Comparison of ENCODE assay signal across 8 cellular contexts in the genomic region with DNA sequence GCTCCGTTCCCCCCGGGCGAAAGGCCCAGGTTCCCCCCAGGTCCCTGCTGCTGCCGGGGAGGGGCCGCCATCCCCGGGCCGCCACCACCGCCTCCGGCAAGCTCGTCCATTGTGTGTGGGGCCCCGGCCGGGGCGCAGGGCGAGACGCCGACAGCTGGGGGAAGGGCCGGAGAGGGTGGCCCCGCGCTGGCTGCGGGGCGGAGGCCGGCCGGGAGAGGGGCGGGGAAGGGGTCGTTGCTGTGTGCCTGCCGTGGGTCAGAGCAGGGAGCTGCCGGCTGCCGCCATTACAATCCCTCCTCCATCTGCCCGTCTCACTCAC. TPM values are rescaled to one million over a fixed set of nuclear protein-coding genes. Genes with fewer than 3 reads are reported as not detected.
DNase-seq lines count a peak whose midpoint lies in the region; ATAC-seq, FAIRE-seq and TF ChIP-seq lines count a peak whose summit lies in the region.

A gene with protein sequence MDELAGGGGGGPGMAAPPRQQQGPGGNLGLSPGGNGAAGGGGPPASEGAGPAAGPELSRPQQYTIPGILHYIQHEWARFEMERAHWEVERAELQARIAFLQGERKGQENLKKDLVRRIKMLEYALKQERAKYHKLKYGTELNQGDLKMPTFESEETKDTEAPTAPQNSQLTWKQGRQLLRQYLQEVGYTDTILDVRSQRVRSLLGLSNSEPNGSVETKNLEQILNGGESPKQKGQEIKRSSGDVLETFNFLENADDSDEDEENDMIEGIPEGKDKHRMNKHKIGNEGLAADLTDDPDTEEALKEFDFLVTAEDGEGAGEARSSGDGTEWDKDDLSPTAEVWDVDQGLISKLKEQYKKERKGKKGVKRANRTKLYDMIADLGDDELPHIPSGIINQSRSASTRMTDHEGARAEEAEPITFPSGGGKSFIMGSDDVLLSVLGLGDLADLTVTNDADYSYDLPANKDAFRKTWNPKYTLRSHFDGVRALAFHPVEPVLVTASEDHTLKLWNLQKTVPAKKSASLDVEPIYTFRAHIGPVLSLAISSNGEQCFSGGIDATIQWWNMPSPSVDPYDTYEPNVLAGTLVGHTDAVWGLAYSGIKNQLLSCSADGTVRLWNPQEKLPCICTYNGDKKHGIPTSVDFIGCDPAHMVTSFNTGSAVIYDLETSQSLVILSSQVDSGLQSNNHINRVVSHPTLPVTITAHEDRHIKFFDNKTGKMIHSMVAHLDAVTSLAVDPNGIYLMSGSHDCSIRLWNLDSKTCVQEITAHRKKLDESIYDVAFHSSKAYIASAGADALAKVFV (minus strand): TSS at position 304 of the 319 bp plus-strand sequence. CDS start 194 bp downstream, at position 110.

- H3K4me1 ChIP-seq in astrocyte (ENCODE audit: insufficient read depth, low read length), result peaks cover 10% of the 10 kb centered on the region
- peaks cover under 1% of the 10 kb centered on the region for H3K4me1 ChIP-seq in keratinocyte (ENCODE audit: control insufficient read depth, extremely low read depth, insufficient read depth, low read length)

- H2AFZ ChIP-seq in astrocyte (ENCODE audit: low read depth, low read length) (peak within 1 kb of the TSS; percentile 90), keratinocyte (ENCODE audit: control insufficient read depth, low read length) (peak within 1 kb of the TSS; percentile 76)

- H3K27ac Mint-ChIP-seq in activated naive CD4-positive, alpha-beta T cell treated with anti-CD3 and anti-CD28 coated beads, Interleukin-2, amount 50 U/mL, for 24 hours, result peak within 1 kb of the TSS; percentile 99
- H3K27ac Mint-ChIP-seq in astrocyte (ENCODE audit: unreplicated experiment), result peak within 1 kb of the TSS; percentile 95
- H3K27ac Mint-ChIP-seq in stimulated activated naive CD8-positive, alpha-beta T cell treated with anti-CD3 and anti-CD28 coated beads, Interleukin-15, amount 100 ng/mL, for 72 hours, result peak within 1 kb of the TSS; percentile 96 to 99

- no peaks in the 10 kb centered on the region for H3K27me3 Mint-ChIP-seq in activated naive CD4-positive, alpha-beta T cell treated with anti-CD3 and anti-CD28 coated beads, Interleukin-2, amount 50 U/mL, for 24 hours
- H3K27me3 Mint-ChIP-seq in astrocyte (ENCODE audit: low read depth, unreplicated experiment), result no peaks in the 10 kb centered on the region
- no peaks in the 10 kb centered on the region for H3K27me3 Mint-ChIP-seq in stimulated activated naive CD8-positive, alpha-beta T cell treated with anti-CD3 and anti-CD28 coated beads, Interleukin-15, amount 100 ng/mL, for 72 hours

- peaks cover 11% of the 10 kb centered on the region for H3K36me3 ChIP-seq in astrocyte (ENCODE audit: insufficient read depth, low read length)
- peaks cover under 1 to 8% of the 10 kb centered on the region in 2 experiments for H3K36me3 ChIP-seq in keratinocyte (ENCODE audit: control insufficient read depth in 2 of 2, extremely low read depth in 1 of 2, insufficient read depth in 2 of 2, low read length in 2 of 2)

- H3K9ac ChIP-seq in astrocyte (ENCODE audit: low read length), result peak within 1 kb of the TSS; percentile 92
- peak within 1 kb of the TSS; percentile 87 for H3K9ac ChIP-seq in keratinocyte (ENCODE audit: control insufficient read depth, extremely low read depth, insufficient read depth, low read length)

- H3K79me2 ChIP-seq in astrocyte (ENCODE audit: insufficient read depth, low read length) (peaks cover 54% of the 10 kb centered on the region), keratinocyte (ENCODE audit: control insufficient read depth, insufficient read depth, low read length) (peaks cover 54% of the 10 kb centered on the region)

- H3K27me3 ChIP-seq in astrocyte (ENCODE audit: insufficient read depth, low read length) (no peaks in the 10 kb centered on the region), keratinocyte (ENCODE audit: control insufficient read depth, extremely low read depth, insufficient read depth, low read length) (no peaks in the 10 kb centered on the region)

- no peaks in the 10 kb centered on the region for H3K9me1 ChIP-seq in keratinocyte (ENCODE audit: control insufficient read depth, extremely low read depth, insufficient read depth, low read length)

- no peaks in the 10 kb centered on the region for H3K9me3 ChIP-seq in astrocyte (ENCODE audit: insufficient read depth, low read depth, low read length)
- H3K9me3 ChIP-seq in keratinocyte (ENCODE audit: control insufficient read depth, low read depth, low read length), result no peaks in the 10 kb centered on the region

- peak within 1 kb of the TSS; percentile 96 for H3K4me3 ChIP-seq in astrocyte (ENCODE audit: insufficient read depth, low read depth, low read length)
- peak within 1 kb of the TSS; percentile 91 to 96 (median 91) for H3K4me3 ChIP-seq in keratinocyte (ENCODE audit: control insufficient read depth in 2 of 3, extremely low read depth in 1 of 3, insufficient read depth in 2 of 3, low read depth in 1 of 3, low read length in 3 of 3)

- peak within 1 kb of the TSS; percentile 93 for H3K4me2 ChIP-seq in astrocyte (ENCODE audit: low read length)
- H3K4me2 ChIP-seq in keratinocyte (ENCODE audit: control insufficient read depth, extremely low read depth, insufficient read depth, low read depth, low read length), result peak within 1 kb of the TSS; percentile 90

- H4K20me1 ChIP-seq in astrocyte (ENCODE audit: insufficient read depth, low read length), result peaks cover 41% of the 10 kb centered on the region
- H4K20me1 ChIP-seq in keratinocyte (ENCODE audit: control insufficient read depth, extremely low read depth, insufficient read depth, low read length), result peaks cover 6% of the 10 kb centered on the region

- H3K27ac ChIP-seq in astrocyte (ENCODE audit: low read depth, low read length), result peak within 1 kb of the TSS; percentile 94
- peak within 1 kb of the TSS; percentile 96 for H3K27ac ChIP-seq in keratinocyte (ENCODE audit: control insufficient read depth, insufficient read depth, low read length)

- no peaks in the 10 kb centered on the region for H3K9me3 Mint-ChIP-seq in activated naive CD4-positive, alpha-beta T cell treated with anti-CD3 and anti-CD28 coated beads, Interleukin-2, amount 50 U/mL, for 24 hours
- peaks cover under 1% of the 10 kb centered on the region for H3K9me3 Mint-ChIP-seq in astrocyte (ENCODE audit: unreplicated experiment)
- no peaks in the 10 kb centered on the region for H3K9me3 Mint-ChIP-seq in stimulated activated naive CD8-positive, alpha-beta T cell treated with anti-CD3 and anti-CD28 coated beads, Interleukin-15, amount 100 ng/mL, for 72 hours

- DNase-seq in activated naive CD4-positive, alpha-beta T cell treated with anti-CD3 and anti-CD28 coated beads, Interleukin-2, amount 50 U/mL, for 16 hours, result no peak
- DNase-seq in astrocyte (ENCODE audit: low read depth) (no peak), keratinocyte (ENCODE audit: low read depth, low spot score) (no peak), COLO668 (lab: John Stamatoyannopoulos, UW; ENCODE audit: unreplicated experiment) (no peak), amniotic stem cell (lab: John Stamatoyannopoulos, UW) (no peak)
- no peak for DNase-seq in stimulated activated naive CD8-positive, alpha-beta T cell treated with anti-CD3 and anti-CD28 coated beads, Interleukin-15, amount 100 ng/mL, for 72 hours

- H3K36me3 Mint-ChIP-seq in activated naive CD4-positive, alpha-beta T cell treated with anti-CD3 and anti-CD28 coated beads, Interleukin-2, amount 50 U/mL, for 24 hours, result peaks cover 1% of the 10 kb centered on the region
- H3K36me3 Mint-ChIP-seq in astrocyte (ENCODE audit: low read depth, unreplicated experiment), result peaks cover 10% of the 10 kb centered on the region

- dilution Hi-C loops in keratinocyte (cut with MboI; ENCODE audit: extremely low pct_ligation_motif_present, low sequenced_read_pairs), result no loop called here

- TF ChIP-seq CTCF in astrocyte (IDR thresholded peaks at IDR 0.05; ENCODE audit: insufficient read depth, low read depth, low read length) (no peak), keratinocyte (optimal IDR thresholded peaks at IDR 0.05 in 1 of 3, IDR thresholded peaks at IDR 0.05 in 1 of 3, conservative IDR thresholded peaks at IDR 0.05 in 1 of 3; ENCODE audit: extremely low read depth in 1 of 3, insufficient read depth in 2 of 3, low read length in 3 of 3) (no peak)

- no peak for ATAC-seq in stimulated activated naive CD8-positive, alpha-beta T cell treated with anti-CD3 and anti-CD28 coated beads, Interleukin-15, amount 100 ng/mL, for 72 hours
- no peak for ATAC-seq in HG03442 (IDR thresholded peaks at IDR 0.05; ENCODE audit: unreplicated experiment)

- FAIRE-seq in astrocyte (lab: Jason Lieb, UNC) (no peak), keratinocyte (lab: Jason Lieb, UNC) (no peak)

- peak within 1 kb of the TSS; percentile 96 for H3K4me3 Mint-ChIP-seq in activated naive CD4-positive, alpha-beta T cell treated with anti-CD3 and anti-CD28 coated beads, Interleukin-2, amount 50 U/mL, for 24 hours
- peak within 1 kb of the TSS; percentile 96 for H3K4me3 Mint-ChIP-seq in astrocyte (ENCODE audit: unreplicated experiment)
- H3K4me3 Mint-ChIP-seq in stimulated activated naive CD8-positive, alpha-beta T cell treated with anti-CD3 and anti-CD28 coated beads, Interleukin-15, amount 100 ng/mL, for 72 hours, result peak within 1 kb of the TSS; percentile 96 to 99

- H3K4me1 Mint-ChIP-seq in activated naive CD4-positive, alpha-beta T cell treated with anti-CD3 and anti-CD28 coated beads, Interleukin-2, amount 50 U/mL, for 24 hours, result peaks cover 57% of the 10 kb centered on the region
- H3K4me1 Mint-ChIP-seq in astrocyte (ENCODE audit: low read depth, unreplicated experiment), result peaks cover 6% of the 10 kb centered on the region
- H3K4me1 Mint-ChIP-seq in stimulated activated naive CD8-positive, alpha-beta T cell treated with anti-CD3 and anti-CD28 coated beads, Interleukin-15, amount 100 ng/mL, for 72 hours, result peaks cover 64% of the 10 kb centered on the region

RNA-seq across cellular contexts. Expression of the gene that starts here (rescaled TPM):
- total RNA-seq in astrocyte, result 46.6 and 48.4 TPM in 2 replicates
- polyA plus RNA-seq in keratinocyte, result 25.3 to 38.1 TPM (median 29.0 TPM) in 3 replicates
- 145 TPM for polyA plus RNA-seq in keratinocyte (2011; ENCODE audit: low read depth)
- 16.7 and 31.5 TPM in 2 replicates for polyA plus RNA-seq in keratinocyte (2011; cell fraction: cytosol; rRNA removed)
- 34.3 and 41.9 TPM in 2 replicates for polyA plus RNA-seq in keratinocyte (2011; cell fraction: nucleus; rRNA removed)
- polyA plus RNA-seq in keratinocyte (2012; ENCODE audit: low replicate concordance), result 29.8 and 35.7 TPM in 2 replicates
- polyA minus RNA-seq in keratinocyte, result 18.0 to 74.1 TPM (median 41.0 TPM) in 3 replicates
- 24.6 TPM for polyA minus RNA-seq in keratinocyte (2011; cell fraction: cytosol; rRNA and poly(A)+ RNA removed)
- 56.3 and 132 TPM in 2 replicates for polyA minus RNA-seq in keratinocyte (2011; cell fraction: nucleus; rRNA and poly(A)+ RNA removed)
